Comparison of ENCODE assay signal across 17 cellular contexts in the genomic region with DNA sequence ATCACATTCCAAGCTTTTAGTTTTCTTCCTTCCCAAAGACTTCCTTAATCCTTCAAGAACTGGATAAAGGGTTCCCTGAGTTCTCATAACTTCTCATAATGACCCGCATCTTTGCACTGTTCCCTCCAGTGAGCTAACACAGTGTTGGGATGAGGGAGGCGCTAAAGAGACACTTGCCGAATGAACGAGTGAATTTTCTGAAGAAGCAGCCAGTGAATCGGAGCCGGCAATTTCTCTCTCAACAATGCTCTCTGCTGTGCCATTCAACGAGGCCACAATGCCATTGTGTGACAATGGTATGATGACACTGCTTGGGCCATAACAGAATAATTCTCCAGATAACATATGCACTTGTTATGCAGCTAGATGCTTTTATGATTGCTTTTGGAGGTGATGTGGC. TPM values are rescaled to one million over a fixed set of nuclear protein-coding genes. Genes with fewer than 3 reads are reported as not detected.
A peak's percentile ranks its signal among the peaks of the same experiment; 100 is the strongest.
DNase-seq lines count a peak whose midpoint lies in the region; ATAC-seq and TF ChIP-seq lines count a peak whose summit lies in the region.
"Had no signal": no experiment of that assay in that cellular context is flagged by ENCODE, and none has a peak within 500 bp of the region (broad histone marks: within the 10 kb centered on the region; RNA-seq: fewer than 3 reads in every experiment).

No MANE protein-coding gene starts in this region.

- no peak overlapping the region for H3K4me3 Mint-ChIP-seq in H9
- H3K4me3 Mint-ChIP-seq: CD4-positive, alpha-beta T cell; HFFc6 had no signal

- DNase-seq in H9 (no peak), globus pallidus (ENCODE audit: low spot score) (peak; percentile 75), midbrain (lab: John Stamatoyannopoulos, UW) (peak; percentile 49), DMS79 (lab: John Stamatoyannopoulos, UW) (no peak), body of pancreas (no peak), COR-L47 (lab: John Stamatoyannopoulos, UW) (no peak)
- DNase-seq: ACHN; CD4-positive, alpha-beta T cell; DMS153; DMS79 treated with DMSO at 0.1 percent for 48 hours; GF-D8; HFFc6; KG1 had no signal

- no peaks in the 10 kb centered on the region for H3K79me1 ChIP-seq in H9 (ENCODE audit: insufficient read depth, low read depth, low read length, poor library complexity, severe bottlenecking)

- H4K5ac ChIP-seq in H9 (ENCODE audit: insufficient read length, low read depth, low read length): no peak overlapping the region

- H3K4me2 ChIP-seq in H9 (ENCODE audit: insufficient read depth, insufficient read length, low read length): no peak overlapping the region

- H3K4me3 ChIP-seq in body of pancreas: no peak overlapping the region

- no peak overlapping the region for H4K91ac ChIP-seq in H9 (ENCODE audit: insufficient read length, low read depth, low read length)

- no peak overlapping the region for H2BK20ac ChIP-seq in H9 (ENCODE audit: low read depth, low read length, poor library complexity, severe bottlenecking)

- H3K27me3 ChIP-seq in H9 (ENCODE audit: insufficient read depth, low read length) (no peaks in the 10 kb centered on the region), body of pancreas (no peaks in the 10 kb centered on the region)

- H3K27ac ChIP-seq in H9 (ENCODE audit: insufficient read length, low read depth, low read length): no peak overlapping the region
- no peak overlapping the region for H3K27ac ChIP-seq in body of pancreas
- H3K27ac ChIP-seq: C4-2B had no signal

- H2BK12ac ChIP-seq in H9 (ENCODE audit: insufficient read length, low read depth, low read length): no peak overlapping the region

- no peak overlapping the region for H3K14ac ChIP-seq in H9 (ENCODE audit: insufficient read depth, low read length)

- H3K18ac ChIP-seq in H9 (ENCODE audit: insufficient read length, low read depth, low read length): no peak overlapping the region

- H3K27ac Mint-ChIP-seq in H9: no peak overlapping the region
- H3K27ac Mint-ChIP-seq: CD4-positive, alpha-beta T cell; HFFc6 had no signal

- no peak overlapping the region for H3K4ac ChIP-seq in H9 (ENCODE audit: low read depth, low read length)

- no peak for TF ChIP-seq POLR2A in body of pancreas (IDR thresholded peaks at IDR 0.05)

- H3K36me3 Mint-ChIP-seq in H9 (ENCODE audit: insufficient read depth in 1 of 3, low read depth in 3 of 3): no peaks in the 10 kb centered on the region

- H2AK5ac ChIP-seq in H9 (ENCODE audit: insufficient read length, low read length): no peak overlapping the region

- H4K20me1 ChIP-seq in H9 (ENCODE audit: control insufficient read depth, insufficient read depth, insufficient read length): no peaks in the 10 kb centered on the region

- H3K79me2 ChIP-seq in H9 (ENCODE audit: insufficient read depth, low read length): no peaks in the 10 kb centered on the region

- H3K9ac ChIP-seq in H9 (ENCODE audit: extremely low read depth, insufficient read length, low read length): no peak overlapping the region

- no CpG with 5 or more reads among the region's 7 CpGs for WGBS in H9 (ENCODE audit: extremely low coverage, insufficient read length, low lambda C conversion rate)
- WGBS in body of pancreas, 2 donors: 69 to 71% methylated on average over 7 of the region's 7 CpGs

- no peak overlapping the region for H3K56ac ChIP-seq in H9 (ENCODE audit: insufficient read length, low read depth, low read length)

- no peak overlapping the region for H2BK5ac ChIP-seq in H9 (ENCODE audit: insufficient read length, low read length)

- H4K8ac ChIP-seq in H9 (replicated peaks; ENCODE audit: insufficient read length, low read depth, low read length): no peak overlapping the region

- H2BK15ac ChIP-seq in H9 (ENCODE audit: low read depth, low read length): no peak overlapping the region

- no peaks in the 10 kb centered on the region for H3K4me1 ChIP-seq in H9 (ENCODE audit: insufficient read depth, low read length)
- no peaks in the 10 kb centered on the region for H3K4me1 ChIP-seq in body of pancreas

- no peak overlapping the region for H2AFZ ChIP-seq in H9 (ENCODE audit: low read length)

- ATAC-seq in body of pancreas: no peak
- ATAC-seq in GM18502 (IDR thresholded peaks at IDR 0.05; ENCODE audit: poor library complexity, unreplicated experiment): no peak
- ATAC-seq: HCT116 had no signal

- TF ChIP-seq CTCF in H9 (conservative IDR thresholded peaks at IDR 0.05) (peak; percentile 15; the same call in 1 of the 3 replicates), body of pancreas (IDR thresholded peaks at IDR 0.05) (no peak)

- no peaks in the 10 kb centered on the region for H3K9me3 ChIP-seq in H9 (ENCODE audit: control insufficient read depth, low read depth, low read length)
- H3K9me3 ChIP-seq in body of pancreas: no peaks in the 10 kb centered on the region

- H2BK120ac ChIP-seq in H9 (ENCODE audit: low read depth, low read length, poor library complexity, severe bottlenecking): no peak overlapping the region

- peaks cover 0 to 2% of the 10 kb centered on the region in 2 experiments; a peak in 1 of 4 replicates for H3K4me1 Mint-ChIP-seq in H9

- no peaks in the 10 kb centered on the region for H3K23me2 ChIP-seq in H9 (ENCODE audit: insufficient read length, low read depth, low read length, poor library complexity, severe bottlenecking)

- intact Hi-C loops in body of pancreas (cut with DNase I): no loop called here

- H3K36me3 ChIP-seq in body of pancreas (replicated peaks in 1 of 2; ENCODE audit: insufficient read depth in 1 of 2, low read depth in 2 of 2): no peaks in the 10 kb centered on the region

- no peak overlapping the region for H3K23ac ChIP-seq in H9 (ENCODE audit: insufficient read length, low read depth, low read length)

- H3T11ph ChIP-seq in H9 (ENCODE audit: low read length): no peak overlapping the region

- H3K9me3 Mint-ChIP-seq in H9: peaks cover 2% of the 10 kb centered on the region in 2 experiments; a peak in 2 of 5 replicates

- H3K27me3 Mint-ChIP-seq in H9 (ENCODE audit: low read depth): no peaks in the 10 kb centered on the region
- H3K27me3 Mint-ChIP-seq: CD4-positive, alpha-beta T cell had no signal

RNA-seq across cellular contexts. Expression of a gene that starts 51.4 kb away (rescaled TPM):
- 191 and 193 TPM in 2 replicates for total RNA-seq in H9 (2021)
- under 1 TPM in 1 of 2 donors, not detected in 1; 0.26 TPM for total RNA-seq in body of pancreas
- total RNA-seq: CD4-positive, alpha-beta T cell; H4; HFFc6 had no signal

Comparison
In these comparisons a context has a peak if more than half of its experiments do, and no peak if none do; other contexts are left out.
1. DNase-seq: peak in globus pallidus (single experiment) and midbrain (single experiment); none in H9 (single experiment), DMS79 (single experiment), body of pancreas (0 of 4) and COR-L47 (single experiment).
2. RNA of a gene that starts 51.4 kb away (total RNA-seq): 191 to 193 TPM in H9; 0.26 TPM in body of pancreas; every median in the first group is over 100 times any median in the second.